ENCODE assay signal across 13 cellular contexts in genomic region chr15:68782589-68783161, GRCh38. TPM values are rescaled to one million over a fixed set of nuclear protein-coding genes. Genes with fewer than 3 reads are reported as not detected.
A peak's percentile ranks its signal among the peaks of the same experiment; 100 is the strongest.
DNase-seq lines count a peak whose midpoint lies in the region; ATAC-seq, FAIRE-seq and TF ChIP-seq lines count a peak whose summit lies in the region.
"Had no signal": no experiment of that assay in that cellular context is flagged by ENCODE, and none has a peak within 500 bp of the region (broad histone marks: within the 10 kb centered on the region; RNA-seq: fewer than 3 reads in every experiment).

No MANE protein-coding gene starts in this region.

- intact Hi-C loops in HepG2 (cut with micrococcal nuclease; ENCODE audit: unreplicated experiment) (loop anchor here (1.0 kb wide), 3 partner anchors 47 to 143 kb away; no protein-coding TSS in a partner anchor), vagina (cut with DNase I) (no loop called here)

- no peak overlapping the region for H3K4me2 ChIP-seq in HepG2 (ENCODE audit: low read depth, low read length)
- no peak overlapping the region for H3K4me2 ChIP-seq in MM.1S (ENCODE audit: low read depth, low read length)

- no peaks in the 10 kb centered on the region for H3K27me3 Mint-ChIP-seq in activated naive CD8-positive, alpha-beta T cell

- H3K9me3 ChIP-seq in liver (ENCODE audit: control insufficient read depth in 4 of 4, low read length in 3 of 4), result no peaks in the 10 kb centered on the region
- no peaks in the 10 kb centered on the region for H3K9me3 ChIP-seq in HepG2 (ENCODE audit: low read length)
- no peaks in the 10 kb centered on the region for H3K9me3 ChIP-seq in mononuclear cell (ENCODE audit: low read depth, low read length)
- no peaks in the 10 kb centered on the region for H3K9me3 ChIP-seq in vagina
- no peaks in the 10 kb centered on the region for H3K9me3 ChIP-seq in MM.1S (replicated peaks; ENCODE audit: insufficient read depth, low read length)

- no peak for DNase-seq in HepG2 (ENCODE audit: low spot score)
- peak; percentile 67 to 69 for DNase-seq in vagina (ENCODE audit: extremely low spot score in 2 of 2)
- DNase-seq in NCI-H82 (lab: John Stamatoyannopoulos, UW), result no peak
- DNase-seq in MM.1S, result no peak
- no peak for DNase-seq in SHP77 (lab: John Stamatoyannopoulos, UW)
- DNase-seq: foreskin melanocyte; kidney; NCI-H1092; NCI-H524; stimulated activated CD4-positive, alpha-beta T cell treated with anti-CD3 and anti-CD28 coated beads, Interleukin-12 subunit alpha, Interleukin-12 subunit beta, amount 100 ng/mL, for 4 hours had no signal

- POLR2A ChIA-PET in HepG2 (lab: Yijun Ruan, JAX), result no interaction called here

- H4K20me1 ChIP-seq in HepG2 (ENCODE audit: insufficient read depth, low read length) (peaks cover 26% of the 10 kb centered on the region), MM.1S (ENCODE audit: insufficient read depth, low read length) (no peaks in the 10 kb centered on the region)

- H3K9ac ChIP-seq in liver (ENCODE audit: low read depth in 1 of 2, low read length in 2 of 2), result no peak overlapping the region
- no peak overlapping the region for H3K9ac ChIP-seq in HepG2 (ENCODE audit: insufficient read depth, low read depth, low read length)
- no peak overlapping the region for H3K9ac ChIP-seq in MM.1S (ENCODE audit: low read length)

- H3K27ac ChIP-seq in liver (ENCODE audit: low read depth in 1 of 2, low read length in 2 of 2) (peak overlapping the region; percentile 11 to 29), HepG2 (ENCODE audit: extremely low read length, insufficient read depth, low read length) (no peak overlapping the region), vagina (no peak overlapping the region), MM.1S (ENCODE audit: low read length) (no peak overlapping the region)

- H3K79me2 ChIP-seq in HepG2 (ENCODE audit: insufficient read depth, low read length), result peaks cover 4% of the 10 kb centered on the region
- peaks cover 40% of the 10 kb centered on the region for H3K79me2 ChIP-seq in MM.1S (ENCODE audit: low read length)

- H2AFZ ChIP-seq in HepG2 (ENCODE audit: low read length) (no peak overlapping the region), MM.1S (ENCODE audit: low read length) (no peak overlapping the region)

- CTCF ChIA-PET in HepG2 (lab: Yijun Ruan, JAX; ENCODE audit: low intra/inter-chr PET ratio, low total read pairs), result interaction anchor here (2.2 kb wide), 1 partner anchor 93 kb away, joined by 36 read pairs; no protein-coding TSS in a partner anchor

- TF ChIP-seq CTCF in liver (IDR thresholded peaks at IDR 0.05; ENCODE audit: low read depth, low read length, missing input control) (no peak), HepG2 (CRISPR knock-in tag; IDR thresholded peaks at IDR 0.05) (no peak), vagina (IDR thresholded peaks at IDR 0.05) (no peak), MM.1S (IDR thresholded peaks at IDR 0.05; ENCODE audit: low read length) (no peak)

- H3K9me3 Mint-ChIP-seq in activated naive CD8-positive, alpha-beta T cell (ENCODE audit: low read depth), result no peaks in the 10 kb centered on the region

- no peaks in the 10 kb centered on the region for H3F3A ChIP-seq in MM.1S (ENCODE audit: insufficient read depth, low read length)

- peaks cover 13 to 53% (median 25%) of the 10 kb centered on the region in 4 donors for H3K36me3 ChIP-seq in liver (ENCODE audit: control insufficient read depth in 4 of 4, insufficient read depth in 3 of 4, low read depth in 1 of 4, low read length in 3 of 4)
- peaks cover 24 to 77% of the 10 kb centered on the region in 2 experiments for H3K36me3 ChIP-seq in HepG2 (replicated peaks in 1 of 2; ENCODE audit: control insufficient read depth in 1 of 2, insufficient read depth in 2 of 2, low read length in 2 of 2)
- H3K36me3 ChIP-seq in vagina, result peaks cover 0 to 48% of the 10 kb centered on the region in 2 donors
- H3K36me3 ChIP-seq in MM.1S (replicated peaks; ENCODE audit: insufficient read depth, low read length), result peaks cover 26% of the 10 kb centered on the region

- 83% methylated on average over 12 of the region's 12 CpGs for WGBS in liver
- 96% methylated on average over 12 of the region's 12 CpGs for WGBS in HepG2 (ENCODE audit: low lambda C conversion rate)

- no peak for TF ChIP-seq POLR2A in HepG2 (IDR thresholded peaks at IDR 0.05; ENCODE audit: insufficient read depth in 1 of 2, low read depth in 2 of 2, low read length in 2 of 2)
- TF ChIP-seq POLR2A in vagina (IDR thresholded peaks at IDR 0.05), result no peak

- no peaks in the 10 kb centered on the region for H3K27me3 ChIP-seq in liver (ENCODE audit: control insufficient read depth in 4 of 4, insufficient read depth in 4 of 4, low read length in 3 of 4)
- no peaks in the 10 kb centered on the region for H3K27me3 ChIP-seq in HepG2 (ENCODE audit: control insufficient read depth in 1 of 2, insufficient read depth in 2 of 2, low read length in 2 of 2)
- H3K27me3 ChIP-seq in mononuclear cell (ENCODE audit: insufficient read depth, low read length), result no peaks in the 10 kb centered on the region
- no peaks in the 10 kb centered on the region for H3K27me3 ChIP-seq in vagina
- H3K27me3 ChIP-seq in MM.1S (replicated peaks; ENCODE audit: insufficient read depth, low read length), result no peaks in the 10 kb centered on the region

- peaks cover 10% of the 10 kb centered on the region for H3K36me3 Mint-ChIP-seq in activated naive CD8-positive, alpha-beta T cell

- peak overlapping the region; percentile 89 for H3K27ac Mint-ChIP-seq in activated naive CD8-positive, alpha-beta T cell

- in situ Hi-C loops in HepG2 (cut with HindIII; ENCODE audit: extremely low pct_ligation_motif_present, low pct_unique_long_range_greater_than_20kb), result loop anchor here (5.0 kb wide), 1 partner anchor 95 kb away; no protein-coding TSS in a partner anchor

- TF ChIP-seq EP300 in HepG2 (IDR thresholded peaks at IDR 0.05; ENCODE audit: low read depth in 2 of 2, low read length in 2 of 2) (no peak), HepG2 (CRISPR knock-in tag; IDR thresholded peaks at IDR 0.05; ENCODE audit: borderline replicate concordance) (no peak)

- H3K4me3 ChIP-seq in liver (ENCODE audit: low read depth in 1 of 3, low read length in 3 of 3) (no peak overlapping the region), HepG2 (replicated peaks in 1 of 3; ENCODE audit: insufficient read depth in 1 of 3, low read depth in 2 of 3, low read length in 3 of 3) (no peak overlapping the region), mononuclear cell (ENCODE audit: low read length) (peak overlapping the region; percentile 26), vagina (no peak overlapping the region), MM.1S (ENCODE audit: low read length) (no peak overlapping the region)

- ATAC-seq in HepG2, result no peak

- no peak for FAIRE-seq in HepG2 (lab: Jason Lieb, UNC)
- FAIRE-seq: kidney had no signal

- H3K4me3 Mint-ChIP-seq in activated naive CD8-positive, alpha-beta T cell, result peak overlapping the region; percentile 74

- no peak for TF ChIP-seq RAD21 in liver (IDR thresholded peaks at IDR 0.05)
- TF ChIP-seq RAD21 in HepG2 (CRISPR knock-in tag; IDR thresholded peaks at IDR 0.05), result no peak

- no peaks in the 10 kb centered on the region for H3K4me1 ChIP-seq in liver (ENCODE audit: control insufficient read depth in 4 of 4, insufficient read depth in 4 of 4, low read length in 3 of 4)
- H3K4me1 ChIP-seq in HepG2 (ENCODE audit: insufficient read depth, low read length), result no peaks in the 10 kb centered on the region
- H3K4me1 ChIP-seq in mononuclear cell (ENCODE audit: insufficient read depth, low read length), result peaks cover 45% of the 10 kb centered on the region
- H3K4me1 ChIP-seq in vagina, result peaks cover 10% of the 10 kb centered on the region
- no peaks in the 10 kb centered on the region for H3K4me1 ChIP-seq in MM.1S (ENCODE audit: low read length)

- no peaks in the 10 kb centered on the region for H3K9me2 ChIP-seq in MM.1S (replicated peaks; ENCODE audit: insufficient read depth, low read length)

- BruUV-seq in HepG2 (replicated peaks; lab: Mats Ljungman, UMichigan), result no TSS peak

- H3K4me1 Mint-ChIP-seq in activated naive CD8-positive, alpha-beta T cell (ENCODE audit: low read depth), result peaks cover 25% of the 10 kb centered on the region

TF ChIP-seq in liver, 16 proteins besides CTCF, POLR2A, EP300 and RAD21 (continues in another document):
- TF ChIP-seq FOXA2 (IDR thresholded peaks at IDR 0.05) (no peak), SP1 (IDR thresholded peaks at IDR 0.05) (no peak), FOXA1 (IDR thresholded peaks at IDR 0.05) (no peak)

TF ChIP-seq in HepG2, 621 proteins besides CTCF, POLR2A, EP300 and RAD21 (continues in another document):
- no peak for TF ChIP-seq TMF1 (CRISPR knock-in tag; IDR thresholded peaks at IDR 0.05; ENCODE audit: low read depth)
- no peak for TF ChIP-seq AHR (CRISPR knock-in tag; IDR thresholded peaks at IDR 0.05)
- no peak for TF ChIP-seq ZBTB8A (CRISPR knock-in tag; IDR thresholded peaks at IDR 0.05; ENCODE audit: borderline replicate concordance, low read depth)
- TF ChIP-seq ZNF331 (CRISPR knock-in tag; IDR thresholded peaks at IDR 0.05), result no peak
- no peak for TF ChIP-seq ZNF546 (CRISPR knock-in tag; conservative IDR thresholded peaks at IDR 0.05)

RNA-seq across cellular contexts. Expression of gene ANP32A, which starts 38.0 kb away (rescaled TPM):
- total RNA-seq in liver (10 to 100 TPM; 30.5 to 45.8 TPM), HepG2 (2016; rRNA removed; fragmentation: Illumina TruSeq; extraction: Trizol) (206 and 323 TPM in 2 replicates), mononuclear cell (52.8 TPM), vagina (55.2 TPM)
- polyA plus RNA-seq in liver (10 to 100 TPM; 33.0 to 60.4 TPM), HepG2 (2011; rRNA removed) (49.3 and 60.6 TPM in 2 replicates)
- total RNA-seq in HepG2 (2016; cell fraction: cytosol; rRNA removed; fragmentation: Illumina TruSeq; extraction: Trizol; ENCODE audit: low read depth), result 20.6 and 23.7 TPM in 2 replicates
- total RNA-seq in HepG2 (2016; cell fraction: insoluble cytoplasmic fraction; rRNA removed; fragmentation: Illumina TruSeq; extraction: Trizol), result 211 and 312 TPM in 2 replicates
- 33.5 and 37.5 TPM in 2 replicates for total RNA-seq in HepG2 (2016; cell fraction: membrane; rRNA removed; fragmentation: Illumina TruSeq; extraction: Trizol)
- total RNA-seq in HepG2 (2016; cell fraction: nucleus; rRNA removed; fragmentation: Illumina TruSeq; extraction: Trizol), result 81.8 and 84.7 TPM in 2 replicates
- polyA plus RNA-seq in HepG2 (2011; cell fraction: cytosol; rRNA removed), result 28.0 and 36.6 TPM in 2 replicates
- 25.1 and 25.6 TPM in 2 replicates for polyA plus RNA-seq in HepG2 (2011; cell fraction: nucleus; rRNA removed)
- polyA plus RNA-seq in HepG2 (2012), result 144 and 186 TPM in 2 replicates
- polyA plus RNA-seq in HepG2 (2016; cell fraction: cytosol; fragmentation: Illumina TruSeq; extraction: Trizol; ENCODE audit: low read depth), result 21.7 and 22.0 TPM in 2 replicates
- polyA plus RNA-seq in HepG2 (2016; cell fraction: insoluble cytoplasmic fraction; fragmentation: Illumina TruSeq; extraction: Trizol; ENCODE audit: low read depth), result 513 and 558 TPM in 2 replicates
- 26.3 and 31.3 TPM in 2 replicates for polyA plus RNA-seq in HepG2 (2016; cell fraction: membrane; fragmentation: Illumina TruSeq; extraction: Trizol; ENCODE audit: low read depth)
- polyA plus RNA-seq in HepG2 (2016; cell fraction: nucleus; fragmentation: Illumina TruSeq; extraction: Trizol; ENCODE audit: insufficient read depth, low read depth), result 158 and 180 TPM in 2 replicates
- 22.9 and 64.5 TPM in 2 replicates for polyA minus RNA-seq in HepG2 (2011; rRNA and poly(A)+ RNA removed; ENCODE audit: low replicate concordance)
- 29.8 and 35.1 TPM in 2 replicates for polyA minus RNA-seq in HepG2 (2011; cell fraction: cytosol; rRNA and poly(A)+ RNA removed)
- 54.8 and 55.4 TPM in 2 replicates for polyA minus RNA-seq in HepG2 (2011; cell fraction: nucleus; rRNA and poly(A)+ RNA removed)

Comparison
In these comparisons a context has a peak if more than half of its experiments do, and no peak if none do; other contexts are left out.
1. H3K27ac ChIP-seq: peak in liver (2 of 2); none in HepG2 (single experiment), vagina (single experiment) and MM.1S (single experiment).
2. DNase-seq: peak in vagina (2 of 2); none in HepG2 (single experiment), NCI-H82 (single experiment), MM.1S (single experiment) and SHP77 (0 of 2).